In the genomic region with DNA sequence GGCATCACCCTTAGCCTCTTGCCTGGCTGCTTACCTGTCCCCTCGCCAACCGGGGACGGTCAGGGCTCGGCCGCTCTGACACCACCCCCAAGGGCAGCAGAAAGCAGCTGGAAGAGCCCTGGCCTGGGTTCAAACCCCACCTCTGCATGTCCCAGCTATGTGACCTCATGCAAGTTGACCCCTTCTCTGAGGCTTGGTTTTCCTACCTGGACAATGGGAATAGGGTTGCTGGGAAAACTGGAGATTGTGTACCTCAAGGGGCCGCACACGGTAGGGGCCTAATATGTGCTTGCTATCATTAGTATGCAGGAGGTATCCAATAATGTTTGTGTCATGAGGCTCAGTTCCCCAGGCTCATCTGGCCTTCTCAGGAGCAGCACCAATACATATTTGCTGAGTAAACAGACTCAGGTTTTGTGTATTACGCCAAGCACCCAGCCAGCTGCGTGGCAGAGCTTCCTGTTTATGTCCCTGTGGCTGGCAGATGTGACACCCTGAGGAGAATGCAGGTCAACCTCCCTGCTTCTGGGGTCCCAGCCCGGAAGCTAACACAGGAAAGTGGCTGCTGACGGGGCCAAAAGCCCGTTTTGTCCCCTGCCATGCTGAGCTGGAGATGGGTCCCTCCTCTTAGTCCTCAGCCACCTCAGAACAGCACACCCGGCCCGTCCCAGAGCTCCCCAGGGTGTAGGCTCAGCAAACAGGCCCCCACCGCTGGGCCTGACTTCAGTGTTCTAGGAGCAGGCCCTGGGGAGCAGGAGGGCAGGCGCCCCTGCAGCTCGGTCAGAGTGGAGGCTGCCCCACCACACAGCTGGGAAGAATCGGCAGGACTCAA, we compare ENCODE assay signal across 8 cellular contexts. TPM values are rescaled to one million over a fixed set of nuclear protein-coding genes. Genes with fewer than 3 reads are reported as not detected.
A peak's percentile ranks its signal among the peaks of the same experiment; 100 is the strongest.
DNase-seq lines count a peak whose midpoint lies in the region; ATAC-seq and TF ChIP-seq lines count a peak whose summit lies in the region.

No MANE protein-coding gene starts in this region.

- peak overlapping the region; percentile 7 to 91 (median 52) for H3K27ac ChIP-seq in heart left ventricle

- WGBS in heart left ventricle, 4 donors = 62 to 82% (median 73%) methylated on average over 13 to 18 of the region's 18 CpGs

- intact Hi-C loops in heart left ventricle (cut with DNase I) = no loop called here

- peak; percentile 29 to 58 (median 40) for ATAC-seq in heart left ventricle
- ATAC-seq in omental fat pad (ENCODE audit: low FRiP score) = no peak

- H3K36me3 ChIP-seq in heart left ventricle = peaks cover 0 to 100% (median 83%) of the 10 kb centered on the region in 9 donors

- peaks cover 0 to 49% (median 20%) of the 10 kb centered on the region in 12 donors for H3K4me1 ChIP-seq in heart left ventricle

- no peaks in the 10 kb centered on the region for H3K9me3 ChIP-seq in heart left ventricle

- TF ChIP-seq CTCF in heart left ventricle (IDR thresholded peaks at IDR 0.05) (no peak), omental fat pad (IDR thresholded peaks at IDR 0.05) (no peak)

- TF ChIP-seq POLR2A in heart left ventricle (IDR thresholded peaks at IDR 0.05) = no peak

- H3K4me3 ChIP-seq in heart left ventricle = no peak overlapping the region

- peak; percentile 35 for DNase-seq in stimulated activated CD4-positive, alpha-beta T cell treated with anti-CD3 and anti-CD28 coated beads, Interleukin-15, amount 100 ng/mL, for 24 hours
- no peak for DNase-seq in stimulated activated CD4-positive, alpha-beta T cell treated with anti-CD3 and anti-CD28 coated beads, Interleukin-12 subunit alpha, Interleukin-12 subunit beta, amount 100 ng/mL, for 4 hours
- peak; percentile 79 for DNase-seq in NCI-H146 treated with DMSO at 0.1 percent for 48 hours (lab: John Stamatoyannopoulos, UW; ENCODE audit: unreplicated experiment)
- peak; percentile 29 to 45 for DNase-seq in activated CD8-positive, alpha-beta memory T cell treated with anti-CD3 and anti-CD28 coated beads for 1 hour (ENCODE audit: extremely low read depth in 1 of 2, low read depth in 1 of 2)
- peak in 2 of 5 donors; percentile 75 to 79 for DNase-seq in heart left ventricle
- peak; percentile 19 to 38 for DNase-seq in stimulated activated CD8-positive, alpha-beta memory T cell treated with anti-CD3 and anti-CD28 coated beads, Interleukin-7, amount 100 ng/mL, for 1 hour (ENCODE audit: low read depth in 2 of 2)
- DNase-seq in SW 1271 (lab: John Stamatoyannopoulos, UW) = no peak
- DNase-seq in omental fat pad (ENCODE audit: low spot score) = no peak

- no peaks in the 10 kb centered on the region for H3K27me3 ChIP-seq in heart left ventricle

RNA-seq across cellular contexts. Expression of a gene that starts 29.7 kb away (rescaled TPM):
- total RNA-seq in heart left ventricle (100 to 1,000 TPM in 2 of 9 donors, 10 to 100 TPM in 7; 40.8 to 218 (median 64.9) TPM), omental fat pad (100 to 1,000 TPM in 3 of 4 donors, 10 to 100 TPM in 1; 82.7 to 364 (median 170) TPM)
- polyA plus RNA-seq in heart left ventricle = 10 to 100 TPM; 66.4 to 67.3 TPM

RNA-seq across cellular contexts. Expression of a gene that starts 33.8 kb away (rescaled TPM):
- total RNA-seq in heart left ventricle (not detected), omental fat pad (not detected)
- not detected for polyA plus RNA-seq in heart left ventricle

RNA-seq across cellular contexts. Expression of a gene that starts 48.3 kb away (rescaled TPM):
- total RNA-seq in heart left ventricle (not detected), omental fat pad (under 1 TPM in 1 of 4 donors, not detected in 3; 0.28 TPM)
- polyA plus RNA-seq in heart left ventricle = under 1 TPM in 1 of 2 donors, not detected in 1; 0.08 TPM

Comparison
In these comparisons a context has a peak if more than half of its experiments do, and no peak if none do; other contexts are left out.
1. DNase-seq: peak in stimulated activated CD4-positive, alpha-beta T cell treated with anti-CD3 and anti-CD28 coated beads, Interleukin-15, amount 100 ng/mL, for 24 hours (single experiment), NCI-H146 treated with DMSO at 0.1 percent for 48 hours (single experiment), activated CD8-positive, alpha-beta memory T cell treated with anti-CD3 and anti-CD28 coated beads for 1 hour (2 of 2) and stimulated activated CD8-positive, alpha-beta memory T cell treated with anti-CD3 and anti-CD28 coated beads, Interleukin-7, amount 100 ng/mL, for 1 hour (2 of 2); none in stimulated activated CD4-positive, alpha-beta T cell treated with anti-CD3 and anti-CD28 coated beads, Interleukin-12 subunit alpha, Interleukin-12 subunit beta, amount 100 ng/mL, for 4 hours (single experiment), SW 1271 (0 of 2) and omental fat pad (single experiment).